ENCODE assay signal across 11 cellular contexts in the genomic region with DNA sequence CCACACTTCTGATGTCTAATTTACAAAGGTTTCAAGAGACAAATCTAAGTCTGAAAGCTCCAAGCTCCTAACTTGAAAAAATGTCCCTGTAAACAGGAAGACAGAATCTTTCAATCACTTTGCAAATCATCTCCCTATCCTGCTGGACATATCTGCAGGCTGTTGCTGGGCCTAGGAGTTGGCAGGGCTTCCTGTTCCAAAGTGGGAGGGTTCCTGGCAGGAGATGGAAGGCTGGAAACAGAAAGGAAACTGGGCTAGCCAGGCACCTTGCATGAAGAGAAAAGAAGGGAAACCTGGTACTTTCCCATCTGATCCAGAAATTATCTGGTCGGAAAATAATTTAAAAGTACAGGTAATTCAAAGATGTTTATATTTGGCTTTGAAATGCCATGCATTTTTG.
DNase-seq lines count a peak whose midpoint lies in the region; ATAC-seq and TF ChIP-seq lines count a peak whose summit lies in the region.
"Had no signal": no experiment of that assay in that cellular context is flagged by ENCODE, and none has a peak within 500 bp of the region (broad histone marks: within the 10 kb centered on the region; RNA-seq: fewer than 3 reads in every experiment).

No MANE protein-coding gene starts in this region.

- no peak for TF ChIP-seq CTCF in Calu3 (IDR thresholded peaks at IDR 0.05; ENCODE audit: unreplicated experiment)
- TF ChIP-seq CTCF in fibroblast of mammary gland (conservative IDR thresholded peaks at IDR 0.05; ENCODE audit: control insufficient read depth, insufficient read depth, low read depth, low read length) = no peak
- no peak for TF ChIP-seq CTCF in WTC11 (IDR thresholded peaks at IDR 0.05)

- DNase-seq in Calu3 = no peak
- DNase-seq in RKO (ENCODE audit: low spot score) = peak; percentile 16
- DNase-seq in fibroblast of mammary gland (ENCODE audit: low read depth) = peak; percentile 36
- peak; percentile 51 for DNase-seq in occipital lobe (lab: John Stamatoyannopoulos, UW)
- no peak for DNase-seq in sciatic nerve (ENCODE audit: low spot score)
- no peak for DNase-seq in midbrain (lab: John Stamatoyannopoulos, UW)
- DNase-seq in WTC11 (ENCODE audit: low spot score) = no peak
- DNase-seq: activated CD4-positive, alpha-beta T cell treated with anti-CD3 and anti-CD28 coated beads, Interleukin-2, amount 10 ng/mL, durations not matched to agents 7 days and 5 days; immature natural killer cell; NCI-H510A had no signal

- H3K27ac Mint-ChIP-seq in Calu3 (ENCODE audit: unreplicated experiment) = peak overlapping the region; percentile 85
- H3K27ac Mint-ChIP-seq in WTC11 = no peak overlapping the region
- H3K27ac Mint-ChIP-seq: activated CD4-positive, alpha-beta T cell treated with anti-CD3 and anti-CD28 coated beads, Interleukin-2, amount 10 ng/mL, durations not matched to agents 7 days and 5 days; immature natural killer cell had no signal

- H3K4me1 Mint-ChIP-seq in Calu3 (ENCODE audit: low read depth, unreplicated experiment) (peaks cover 38% of the 10 kb centered on the region), WTC11 (peaks cover 34% of the 10 kb centered on the region)

- no peak overlapping the region for H3K4me3 Mint-ChIP-seq in Calu3 (ENCODE audit: low read depth, unreplicated experiment)
- H3K4me3 Mint-ChIP-seq in WTC11 = no peak overlapping the region
- H3K4me3 Mint-ChIP-seq: activated CD4-positive, alpha-beta T cell treated with anti-CD3 and anti-CD28 coated beads, Interleukin-2, amount 10 ng/mL, durations not matched to agents 7 days and 5 days had no signal

- BruUV-seq in Calu3 (replicated peaks; lab: Mats Ljungman, UMichigan) = no TSS peak

- CTCF ChIA-PET in Calu3 (lab: Charles Lee) (interaction anchor here (1.2 kb wide), 1 partner anchor 44 kb away, joined by 5 read pairs; no protein-coding TSS in a partner anchor), WTC11 (lab: Charles Lee) (no interaction called here)

- no peaks in the 10 kb centered on the region for H3K27me3 Mint-ChIP-seq in Calu3 (ENCODE audit: unreplicated experiment)
- H3K27me3 Mint-ChIP-seq in WTC11 (ENCODE audit: low read depth) = peaks cover 18% of the 10 kb centered on the region

- H3K36me3 Mint-ChIP-seq in Calu3 (ENCODE audit: insufficient read depth, unreplicated experiment) (peaks cover 50% of the 10 kb centered on the region), WTC11 (peaks cover 7% of the 10 kb centered on the region)

- POLR2A ChIA-PET in WTC11 (lab: Charles Lee) = no interaction called here

- peaks cover 4% of the 10 kb centered on the region for H3K9me3 Mint-ChIP-seq in Calu3 (ENCODE audit: low read depth, unreplicated experiment)
- peaks cover 8% of the 10 kb centered on the region for H3K9me3 Mint-ChIP-seq in WTC11

- H3K4me3 ChIP-seq in fibroblast of mammary gland (ENCODE audit: control insufficient read depth, low read depth, low read length) = no peak overlapping the region

- intact Hi-C loops in Calu3 (cut with micrococcal nuclease; ENCODE audit: unreplicated experiment) (loop anchor here (5.0 kb wide), 2 partner anchors 89 to 124 kb away; no protein-coding TSS in a partner anchor), sciatic nerve (cut with DNase I) (no loop called here)

- ATAC-seq in sciatic nerve = no peak
- no peak for ATAC-seq in WTC11
- ATAC-seq in GM21447 (IDR thresholded peaks at IDR 0.05; ENCODE audit: unreplicated experiment) = no peak

TF ChIP-seq in WTC11, 78 proteins besides CTCF, POLR2A, EP300 and RAD21:
- TF ChIP-seq NR1H2 (CRISPR knock-in tag; IDR thresholded peaks at IDR 0.05) = no peak
- TF ChIP-seq, protein P1, sequence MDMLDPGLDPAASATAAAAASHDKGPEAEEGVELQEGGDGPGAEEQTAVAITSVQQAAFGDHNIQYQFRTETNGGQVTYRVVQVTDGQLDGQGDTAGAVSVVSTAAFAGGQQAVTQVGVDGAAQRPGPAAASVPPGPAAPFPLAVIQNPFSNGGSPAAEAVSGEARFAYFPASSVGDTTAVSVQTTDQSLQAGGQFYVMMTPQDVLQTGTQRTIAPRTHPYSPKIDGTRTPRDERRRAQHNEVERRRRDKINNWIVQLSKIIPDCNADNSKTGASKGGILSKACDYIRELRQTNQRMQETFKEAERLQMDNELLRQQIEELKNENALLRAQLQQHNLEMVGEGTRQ (CRISPR knock-in tag; IDR thresholded peaks at IDR 0.05) = no peak
- TF ChIP-seq ETV6 (CRISPR knock-in tag; IDR thresholded peaks at IDR 0.05) = no peak
TF ChIP-seq in WTC11: peak in this region for 0.

Comparison
In these comparisons a context has a peak if more than half of its experiments do, and no peak if none do; other contexts are left out.
1. DNase-seq: peak in RKO (single experiment), fibroblast of mammary gland (single experiment) and occipital lobe (single experiment); none in Calu3 (single experiment), sciatic nerve (single experiment), midbrain (single experiment) and WTC11 (single experiment).